In the genomic region with DNA sequence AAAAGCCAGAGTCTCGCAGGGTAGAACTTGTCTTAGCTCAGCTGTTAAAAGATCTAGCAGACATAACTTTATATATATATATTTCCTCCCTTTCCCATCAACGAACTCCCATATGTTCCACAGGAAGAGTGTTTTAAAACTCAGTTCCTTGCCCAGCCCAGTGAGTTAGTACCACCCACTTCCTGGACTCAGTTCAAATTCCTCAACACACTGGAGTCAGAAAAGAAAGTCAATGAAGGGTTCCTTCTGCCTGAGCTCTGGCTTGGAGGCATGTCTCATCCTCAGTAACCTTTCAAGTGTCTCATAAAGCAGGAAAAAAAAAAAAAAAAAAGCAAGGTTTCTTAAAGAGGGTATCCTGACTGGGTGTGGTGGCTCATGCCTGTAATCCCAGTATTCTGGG, we compare ENCODE assay signal across 10 cellular contexts. TPM values are rescaled to one million over a fixed set of nuclear protein-coding genes. Genes with fewer than 3 reads are reported as not detected.
DNase-seq lines count a peak whose midpoint lies in the region; ATAC-seq and TF ChIP-seq lines count a peak whose summit lies in the region.
"Had no signal": no experiment of that assay in that cellular context is flagged by ENCODE, and none has a peak within 500 bp of the region (broad histone marks: within the 10 kb centered on the region; RNA-seq: fewer than 3 reads in every experiment).

No MANE protein-coding gene starts in this region.

- peak; percentile 63 for DNase-seq in AG04450 (ENCODE audit: low read depth, low spot score)
- peak; percentile 85 for DNase-seq in IMR-90
- peak; percentile 83 to 88 for DNase-seq in cardiac fibroblast (ENCODE audit: low read depth in 2 of 2)
- no peak for DNase-seq in memory B cell (ENCODE audit: low spot score in 2 of 2)
- no peak for DNase-seq in dorsolateral prefrontal cortex
- DNase-seq in NCI-H1436 (lab: John Stamatoyannopoulos, UW) = no peak
- DNase-seq: caudate nucleus, PC-9 had no signal

- no TSS peak for BruUV-seq in IMR-90 (replicated peaks; lab: Mats Ljungman, UMichigan)

- H3K4ac ChIP-seq in IMR-90 (ENCODE audit: low read depth, low read length) = no peak overlapping the region

- ATAC-seq in IMR-90 (ENCODE audit: low read depth) = peak; percentile 81
- no peak for ATAC-seq in memory B cell (ENCODE audit: low read depth)
- ATAC-seq in HG02763 (IDR thresholded peaks at IDR 0.05; ENCODE audit: unreplicated experiment) = no peak
- no peak for ATAC-seq in HG03159 (IDR thresholded peaks at IDR 0.05; ENCODE audit: unreplicated experiment)

- H3K18ac ChIP-seq in IMR-90 (ENCODE audit: low read depth, low read length) = no peak overlapping the region

- H3K9me3 Mint-ChIP-seq in memory B cell = no peaks in the 10 kb centered on the region

- TF ChIP-seq RAD21 in IMR-90 (IDR thresholded peaks at IDR 0.05; ENCODE audit: low read length) = no peak

- H3K9me3 ChIP-seq in AG04450 (ENCODE audit: control insufficient read depth, insufficient read depth, low read length) (no peaks in the 10 kb centered on the region), IMR-90 (ENCODE audit: control insufficient read depth, insufficient read depth, low read length) (no peaks in the 10 kb centered on the region)

- no peak overlapping the region for H3K9ac ChIP-seq in IMR-90 (ENCODE audit: low read depth, low read length)

- H3K4me1 Mint-ChIP-seq in memory B cell = peaks cover 47% of the 10 kb centered on the region

- no peak overlapping the region for H2AK5ac ChIP-seq in IMR-90 (ENCODE audit: low read depth, low read length)

- no CpG with 5 or more reads among the region's 2 CpGs for WGBS in IMR-90 (ENCODE audit: extremely low coverage in 2 of 2, insufficient read length in 1 of 2), 2 experiments

- H2BK15ac ChIP-seq in IMR-90 (ENCODE audit: low read depth, low read length) = no peak overlapping the region

- peaks cover 31% of the 10 kb centered on the region for H3K36me3 Mint-ChIP-seq in memory B cell

- peaks cover 18 to 47% of the 10 kb centered on the region in 2 experiments for H3K79me1 ChIP-seq in IMR-90 (ENCODE audit: low read depth in 1 of 2, low read length in 2 of 2)

- no peak overlapping the region for H3K14ac ChIP-seq in IMR-90 (replicated peaks; ENCODE audit: low read depth, low read length)

- H3K27ac ChIP-seq in AG04450 (ENCODE audit: low read depth, low read length) (no peak overlapping the region), IMR-90 (ENCODE audit: insufficient read depth, low read length) (no peak overlapping the region), dorsolateral prefrontal cortex (peak overlapping the region in 18 of 59 donors; percentile 2 to 58 (median 40))
- H3K27ac ChIP-seq: PC-9 had no signal

- no peak overlapping the region for H2BK120ac ChIP-seq in IMR-90 (ENCODE audit: low read depth, low read length)

- H2AK9ac ChIP-seq in IMR-90 (replicated peaks; ENCODE audit: low read depth, low read length, poor library complexity) = no peak overlapping the region

- H3K4me3 Mint-ChIP-seq in memory B cell = peak overlapping the region; percentile 29

- intact Hi-C loops in IMR-90 (cut with micrococcal nuclease) (no loop called here), dorsolateral prefrontal cortex (cut with DNase I) (no loop called here)

- H4K20me1 ChIP-seq in IMR-90 (ENCODE audit: insufficient read depth, low read length) = peaks cover 97% of the 10 kb centered on the region

- H3K4me3 ChIP-seq in AG04450 (ENCODE audit: low read depth, low read length) = no peak overlapping the region
- no peak overlapping the region for H3K4me3 ChIP-seq in IMR-90 (ENCODE audit: insufficient read depth, low read depth, low read length)
- no peak overlapping the region for H3K4me3 ChIP-seq in cardiac fibroblast (replicated peaks in 1 of 2; ENCODE audit: low read depth in 2 of 2, low read length in 2 of 2)
- peak overlapping the region in 1 of 59 donors; percentile 19 for H3K4me3 ChIP-seq in dorsolateral prefrontal cortex
- H3K4me3 ChIP-seq: PC-9 had no signal

- no peak overlapping the region for H3K56ac ChIP-seq in IMR-90 (ENCODE audit: extremely low read depth, insufficient read depth, low read length)

- no peak overlapping the region for H4K8ac ChIP-seq in IMR-90 (ENCODE audit: low read depth in 2 of 2, low read length in 2 of 2)

- peak overlapping the region; percentile 53 for H3K27ac Mint-ChIP-seq in memory B cell

- H2AFZ ChIP-seq in IMR-90 (replicated peaks; ENCODE audit: low read length, poor library complexity) = no peak overlapping the region
- H2AFZ ChIP-seq: PC-9 had no signal

- no peak overlapping the region for H4K5ac ChIP-seq in IMR-90 (ENCODE audit: low read depth, low read length)

- H3K36me3 ChIP-seq in IMR-90 (ENCODE audit: control insufficient read depth, insufficient read depth, low read length) = peaks cover 40% of the 10 kb centered on the region

- H3K27me3 Mint-ChIP-seq in memory B cell = no peaks in the 10 kb centered on the region

- peaks cover 11% of the 10 kb centered on the region for H3K9me1 ChIP-seq in IMR-90 (ENCODE audit: insufficient read depth, low read length)

- H3K27me3 ChIP-seq in AG04450 (ENCODE audit: control insufficient read depth, insufficient read depth, low read length) = no peaks in the 10 kb centered on the region
- H3K27me3 ChIP-seq in IMR-90 (ENCODE audit: control insufficient read depth, insufficient read depth, low read length) = no peaks in the 10 kb centered on the region
- H3K27me3 ChIP-seq in dorsolateral prefrontal cortex = no peaks in the 10 kb centered on the region

- CTCF ChIA-PET in AG04450 (lab: Charles Lee) (no interaction called here), IMR-90 (lab: Yijun Ruan, JAX) (no interaction called here)

- no peak for TF ChIP-seq POLR2A in IMR-90 (IDR thresholded peaks at IDR 0.05; ENCODE audit: low read depth, low read length)

- in situ Hi-C loops in IMR-90 (cut with MboI; ENCODE audit: low sequenced_read_pairs) = no loop called here

- no peak overlapping the region for H2BK5ac ChIP-seq in IMR-90 (ENCODE audit: low read depth, low read length, poor library complexity, severe bottlenecking)

- H4K91ac ChIP-seq in IMR-90 (ENCODE audit: insufficient read depth, low read depth, low read length) = no peak overlapping the region

- POLR2A ChIA-PET in AG04450 (lab: Yijun Ruan, JAX) (interaction anchor here (0.6 to 0.7 kb wide), 2 partner anchors 31 to 186 kb away, joined by 4 to 13 read pairs; no protein-coding TSS in a partner anchor), IMR-90 (lab: Charles Lee; ENCODE audit: unreplicated experiment) (no interaction called here)

- no peak overlapping the region for H3K4me2 ChIP-seq in IMR-90 (ENCODE audit: low read depth, low read length)
- H3K4me2 ChIP-seq: PC-9 had no signal

- dilution Hi-C loops in IMR-90 (cut with HindIII; ENCODE audit: low sequenced_read_pairs, unreplicated experiment) = no loop called here

- no peak overlapping the region for H3K23ac ChIP-seq in IMR-90 (ENCODE audit: low read depth, low read length)

- H3K4me1 ChIP-seq in IMR-90 (ENCODE audit: control insufficient read depth, insufficient read depth, low read length) = peaks cover 22% of the 10 kb centered on the region

- no peak overlapping the region for H2BK20ac ChIP-seq in IMR-90 (ENCODE audit: low read depth, low read length)

- TF ChIP-seq CTCF in AG04450 (IDR thresholded peaks at IDR 0.05; ENCODE audit: low read depth, low read length) (no peak), IMR-90 (conservative IDR thresholded peaks at IDR 0.05; ENCODE audit: low read depth, low read length) (no peak), cardiac fibroblast (IDR thresholded peaks at IDR 0.05; ENCODE audit: low read depth, low read length) (no peak), dorsolateral prefrontal cortex (IDR thresholded peaks at IDR 0.05 in 54 of 56, conservative IDR thresholded peaks at IDR 0.05 in 2 of 56; ENCODE audit: low read depth in 1 of 56, partially characterized antibody in 56 of 56) (no peak)

TF ChIP-seq in IMR-90, 13 proteins besides CTCF, POLR2A, EP300 and RAD21 (continues in another document):
- no peak for TF ChIP-seq MAZ (IDR thresholded peaks at IDR 0.05; ENCODE audit: borderline replicate concordance, low read depth, low read length)
- TF ChIP-seq RFX5 (IDR thresholded peaks at IDR 0.05; ENCODE audit: low read depth, low read length) = no peak

RNA-seq across cellular contexts. Expression of gene TPM3, which starts 15.6 kb away (rescaled TPM):
- polyA plus RNA-seq in AG04450 (2011; rRNA removed) = 397 and 565 TPM in 2 replicates
- polyA minus RNA-seq in AG04450 (2011; rRNA and poly(A)+ RNA removed) = 140 and 155 TPM in 2 replicates
- 530 and 974 TPM in 2 replicates for total RNA-seq in IMR-90 (2012; rRNA removed)
- 409 and 438 TPM in 2 replicates for polyA plus RNA-seq in IMR-90 (2012; rRNA removed)
- polyA plus RNA-seq in IMR-90 (2012; cell fraction: cytosol; rRNA removed) = 159 and 397 TPM in 2 replicates
- 82.6 and 262 TPM in 2 replicates for polyA plus RNA-seq in IMR-90 (2012; cell fraction: nucleus; rRNA removed; ENCODE audit: low replicate concordance)
- 100 to 1,000 TPM in 118 of 120 experiments, 10 to 100 TPM in 2; 94.1 to 261 (median 167) TPM for total RNA-seq in dorsolateral prefrontal cortex

RNA-seq across cellular contexts. Expression of gene NUP210L, which starts 21.5 kb away (rescaled TPM):
- polyA plus RNA-seq in AG04450 (2011; rRNA removed) (0.01 TPM in 1 of 2 replicates, not detected in the other), IMR-90 (2012; rRNA removed) (0.02 TPM in 1 of 2 replicates, not detected in the other)
- polyA minus RNA-seq in AG04450 (2011; rRNA and poly(A)+ RNA removed) = 0.05 TPM in 1 of 2 replicates, not detected in the other
- total RNA-seq in IMR-90 (2012; rRNA removed) (under 0.01 TPM in 2 replicates), dorsolateral prefrontal cortex (1 to 10 TPM in 5 of 120 experiments, under 1 TPM in 70, not detected in 45; 0.06 to 1.6 (median 0.13) TPM)
- under 0.01 TPM in 1 of 2 replicates, not detected in the other for polyA plus RNA-seq in IMR-90 (2012; cell fraction: cytosol; rRNA removed)
- polyA plus RNA-seq in IMR-90 (2012; cell fraction: nucleus; rRNA removed; ENCODE audit: low replicate concordance) = 0.02 and 0.13 TPM in 2 replicates
- total RNA-seq: PC-9 had no signal

RNA-seq across cellular contexts. Expression of gene CFAP141, which starts 29.8 kb away (rescaled TPM):
- polyA plus RNA-seq in AG04450 (2011; rRNA removed) = not detected in 2 replicates
- polyA minus RNA-seq in AG04450 (2011; rRNA and poly(A)+ RNA removed) = not detected in 2 replicates
- total RNA-seq in IMR-90 (2012; rRNA removed) = not detected in 2 replicates
- not detected in 2 replicates for polyA plus RNA-seq in IMR-90 (2012; rRNA removed)
- not detected in 2 replicates for polyA plus RNA-seq in IMR-90 (2012; cell fraction: cytosol; rRNA removed)
- not detected in 2 replicates for polyA plus RNA-seq in IMR-90 (2012; cell fraction: nucleus; rRNA removed; ENCODE audit: low replicate concordance)
- 1 to 10 TPM in 1 of 120 experiments, not detected in 119; 1.9 TPM for total RNA-seq in dorsolateral prefrontal cortex
- total RNA-seq: PC-9 had no signal

RNA-seq across cellular contexts. Expression of gene UBAP2L, which starts 44.4 kb away (rescaled TPM):
- polyA plus RNA-seq in AG04450 (2011; rRNA removed) = 173 and 177 TPM in 2 replicates
- 161 and 185 TPM in 2 replicates for polyA minus RNA-seq in AG04450 (2011; rRNA and poly(A)+ RNA removed)
- total RNA-seq in IMR-90 (2012; rRNA removed) = 57.5 and 77.2 TPM in 2 replicates
- 149 and 156 TPM in 2 replicates for polyA plus RNA-seq in IMR-90 (2012; rRNA removed)
- 58.9 and 125 TPM in 2 replicates for polyA plus RNA-seq in IMR-90 (2012; cell fraction: cytosol; rRNA removed)
- 363 and 547 TPM in 2 replicates for polyA plus RNA-seq in IMR-90 (2012; cell fraction: nucleus; rRNA removed; ENCODE audit: low replicate concordance)
- 100 to 1,000 TPM; 100 to 166 (median 130) TPM for total RNA-seq in dorsolateral prefrontal cortex

Comparison
In these comparisons a context has a peak if more than half of its experiments do, and no peak if none do; other contexts are left out.
1. DNase-seq: peak in AG04450 (single experiment), IMR-90 (single experiment) and cardiac fibroblast (2 of 2); none in memory B cell (0 of 2), dorsolateral prefrontal cortex (0 of 10) and NCI-H1436 (single experiment).